17 cellular contexts compared by ENCODE assay signal in genomic region chr3:33722626-33723370, GRCh38. TPM values are rescaled to one million over a fixed set of nuclear protein-coding genes. Genes with fewer than 3 reads are reported as not detected.
DNase-seq lines count a peak whose midpoint lies in the region; ATAC-seq, FAIRE-seq and TF ChIP-seq lines count a peak whose summit lies in the region.
"Had no signal": no experiment of that assay in that cellular context is flagged by ENCODE, and none has a peak within 500 bp of the region (broad histone marks: within the 10 kb centered on the region; RNA-seq: fewer than 3 reads in every experiment).

No MANE protein-coding gene starts in this region.

- FAIRE-seq in bronchial epithelial cell (lab: Jason Lieb, UNC), result no peak
- peak; percentile 13 for FAIRE-seq in islet of Langerhans (lab: Jason Lieb, UNC)
- FAIRE-seq: H1 had no signal

- no peak for DNase-seq in left ventricle myocardium inferior
- no peak for DNase-seq in left ventricle myocardium superior
- DNase-seq in bronchial epithelial cell (ENCODE audit: low read depth), result peak; percentile 7
- no peak for DNase-seq in NCI-H526 treated with DMSO at 0.1 percent for 48 hours (lab: John Stamatoyannopoulos, UW)
- no peak for DNase-seq in NOMO-1 (lab: John Stamatoyannopoulos, UW; ENCODE audit: unreplicated experiment in 2 of 2)
- DNase-seq: ACHN; activated CD4-positive, alpha-beta T cell treated with anti-CD3 and anti-CD28 coated beads, Interleukin-2, amount 50 U/mL, for 1 hour; activated T-cell treated with anti-CD3 and anti-CD28 coated beads, Interleukin-2, amount 50 U/mL, for 48 hours; naive thymus-derived CD4-positive, alpha-beta T cell; retina; stimulated activated CD4-positive, alpha-beta T cell treated with anti-CD3 and anti-CD28 coated beads, Interleukin-4, amount 100 ng/mL, for 1 hour; upper lobe of left lung had no signal

- intact Hi-C loops in left ventricle myocardium inferior (cut with micrococcal nuclease) (no loop called here), left ventricle myocardium superior (cut with micrococcal nuclease) (no loop called here)

- peak overlapping the region; percentile 2 for H3K4me3 ChIP-seq in left ventricle myocardium inferior
- no peak overlapping the region for H3K4me3 ChIP-seq in bronchial epithelial cell (ENCODE audit: low read depth, low read length)
- no peak overlapping the region for H3K4me3 ChIP-seq in gastroesophageal sphincter
- H3K4me3 ChIP-seq: SK-N-MC, upper lobe of left lung had no signal

- no peak for TF ChIP-seq POLR2A in gastroesophageal sphincter (IDR thresholded peaks at IDR 0.05)

- H3K27ac ChIP-seq in left ventricle myocardium inferior (replicated peaks), result peak overlapping the region; percentile 57
- no peak overlapping the region for H3K27ac ChIP-seq in gastroesophageal sphincter
- H3K27ac ChIP-seq: SK-N-MC had no signal

- TF ChIP-seq EP300 in gastroesophageal sphincter (IDR thresholded peaks at IDR 0.05), result no peak

- H3K27me3 ChIP-seq in left ventricle myocardium inferior (ENCODE audit: low read depth), result no peaks in the 10 kb centered on the region
- no peaks in the 10 kb centered on the region for H3K27me3 ChIP-seq in bronchial epithelial cell (ENCODE audit: control insufficient read depth, insufficient read depth, low read length)
- no peaks in the 10 kb centered on the region for H3K27me3 ChIP-seq in gastroesophageal sphincter
- H3K27me3 ChIP-seq: upper lobe of left lung had no signal

- H3K9me3 ChIP-seq in left ventricle myocardium inferior (replicated peaks) (no peaks in the 10 kb centered on the region), gastroesophageal sphincter (no peaks in the 10 kb centered on the region)
- H3K9me3 ChIP-seq: upper lobe of left lung had no signal

- ATAC-seq in left ventricle myocardium superior (no peak), GM19023 (IDR thresholded peaks at IDR 0.05; ENCODE audit: unreplicated experiment) (no peak), gastroesophageal sphincter (no peak)
- ATAC-seq: naive thymus-derived CD4-positive, alpha-beta T cell had no signal

- WGBS in gastroesophageal sphincter (ENCODE audit: low coverage in 1 of 2), 2 donors, result 39 to 45% methylated on average over 2 of the region's 2 CpGs

- TF ChIP-seq CTCF in left ventricle myocardium inferior (IDR thresholded peaks at IDR 0.05; ENCODE audit: borderline replicate concordance) (no peak), bronchial epithelial cell (IDR thresholded peaks at IDR 0.05; ENCODE audit: insufficient read depth, low read length, severe bottlenecking) (no peak), gastroesophageal sphincter (IDR thresholded peaks at IDR 0.05) (no peak)

- H3K36me3 ChIP-seq in left ventricle myocardium inferior (no peaks in the 10 kb centered on the region), bronchial epithelial cell (ENCODE audit: control insufficient read depth, insufficient read depth, low read length) (no peaks in the 10 kb centered on the region), gastroesophageal sphincter (no peaks in the 10 kb centered on the region)
- H3K36me3 ChIP-seq: upper lobe of left lung had no signal

- H3K4me1 ChIP-seq in left ventricle myocardium inferior (peaks cover 31% of the 10 kb centered on the region), gastroesophageal sphincter (no peaks in the 10 kb centered on the region)

RNA-seq across cellular contexts. Expression of gene CLASP2, which starts 4.7 kb away (rescaled TPM):
- total RNA-seq in left ventricle myocardium inferior, result 75.0 TPM
- total RNA-seq in left ventricle myocardium superior, result 88.1 TPM
- total RNA-seq in bronchial epithelial cell, result 43.4 and 59.5 TPM in 2 replicates
- total RNA-seq in gastroesophageal sphincter, result 10 to 100 TPM; 45.3 to 90.7 (median 54.1) TPM
